1 cellular context compared by ENCODE assay signal in genomic region chr9:136992819-136993369, GRCh38.
TF ChIP-seq lines count a peak whose summit lies in the region.

No MANE protein-coding gene starts in this region.

TF ChIP-seq in GM23338, 12 proteins besides CTCF, POLR2A, EP300 and RAD21 (continued from another document):
- no peak for TF ChIP-seq ZNF462 (CRISPR knock-in tag; IDR thresholded peaks at IDR 0.05)
